In the genomic region with DNA sequence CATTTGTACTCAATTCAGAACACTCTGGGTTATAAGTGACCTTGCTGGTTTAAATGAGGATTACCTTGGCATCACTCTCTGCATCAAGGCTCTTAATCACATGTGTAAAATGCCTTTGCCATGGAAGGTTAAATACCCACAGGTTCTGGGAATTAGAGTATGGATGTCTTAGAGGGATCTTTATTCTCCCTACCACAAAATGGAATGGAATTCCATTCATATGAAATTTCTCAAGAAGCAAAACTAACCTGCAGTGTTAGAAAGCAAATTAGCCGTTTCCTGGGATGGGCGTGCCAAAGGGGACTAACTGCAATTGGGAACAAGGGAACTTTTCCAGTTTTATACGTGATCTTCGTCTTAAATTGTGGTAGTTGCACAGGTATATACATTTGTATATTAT, we compare ENCODE assay signal across 1 cellular context.
TF ChIP-seq lines count a peak whose summit lies in the region.

No MANE protein-coding gene starts in this region.

TF ChIP-seq in GM23338, 12 proteins besides CTCF, POLR2A, EP300 and RAD21:
- TF ChIP-seq, protein P1, sequence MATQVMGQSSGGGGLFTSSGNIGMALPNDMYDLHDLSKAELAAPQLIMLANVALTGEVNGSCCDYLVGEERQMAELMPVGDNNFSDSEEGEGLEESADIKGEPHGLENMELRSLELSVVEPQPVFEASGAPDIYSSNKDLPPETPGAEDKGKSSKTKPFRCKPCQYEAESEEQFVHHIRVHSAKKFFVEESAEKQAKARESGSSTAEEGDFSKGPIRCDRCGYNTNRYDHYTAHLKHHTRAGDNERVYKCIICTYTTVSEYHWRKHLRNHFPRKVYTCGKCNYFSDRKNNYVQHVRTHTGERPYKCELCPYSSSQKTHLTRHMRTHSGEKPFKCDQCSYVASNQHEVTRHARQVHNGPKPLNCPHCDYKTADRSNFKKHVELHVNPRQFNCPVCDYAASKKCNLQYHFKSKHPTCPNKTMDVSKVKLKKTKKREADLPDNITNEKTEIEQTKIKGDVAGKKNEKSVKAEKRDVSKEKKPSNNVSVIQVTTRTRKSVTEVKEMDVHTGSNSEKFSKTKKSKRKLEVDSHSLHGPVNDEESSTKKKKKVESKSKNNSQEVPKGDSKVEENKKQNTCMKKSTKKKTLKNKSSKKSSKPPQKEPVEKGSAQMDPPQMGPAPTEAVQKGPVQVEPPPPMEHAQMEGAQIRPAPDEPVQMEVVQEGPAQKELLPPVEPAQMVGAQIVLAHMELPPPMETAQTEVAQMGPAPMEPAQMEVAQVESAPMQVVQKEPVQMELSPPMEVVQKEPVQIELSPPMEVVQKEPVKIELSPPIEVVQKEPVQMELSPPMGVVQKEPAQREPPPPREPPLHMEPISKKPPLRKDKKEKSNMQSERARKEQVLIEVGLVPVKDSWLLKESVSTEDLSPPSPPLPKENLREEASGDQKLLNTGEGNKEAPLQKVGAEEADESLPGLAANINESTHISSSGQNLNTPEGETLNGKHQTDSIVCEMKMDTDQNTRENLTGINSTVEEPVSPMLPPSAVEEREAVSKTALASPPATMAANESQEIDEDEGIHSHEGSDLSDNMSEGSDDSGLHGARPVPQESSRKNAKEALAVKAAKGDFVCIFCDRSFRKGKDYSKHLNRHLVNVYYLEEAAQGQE (IDR thresholded peaks at IDR 0.05; ENCODE audit: unreplicated experiment) = no peak
- TF ChIP-seq ZNF331 (CRISPR knock-in tag; IDR thresholded peaks at IDR 0.05; ENCODE audit: low read depth) = no peak
